Comparison of ENCODE assay signal across 8 cellular contexts in the genomic region with DNA sequence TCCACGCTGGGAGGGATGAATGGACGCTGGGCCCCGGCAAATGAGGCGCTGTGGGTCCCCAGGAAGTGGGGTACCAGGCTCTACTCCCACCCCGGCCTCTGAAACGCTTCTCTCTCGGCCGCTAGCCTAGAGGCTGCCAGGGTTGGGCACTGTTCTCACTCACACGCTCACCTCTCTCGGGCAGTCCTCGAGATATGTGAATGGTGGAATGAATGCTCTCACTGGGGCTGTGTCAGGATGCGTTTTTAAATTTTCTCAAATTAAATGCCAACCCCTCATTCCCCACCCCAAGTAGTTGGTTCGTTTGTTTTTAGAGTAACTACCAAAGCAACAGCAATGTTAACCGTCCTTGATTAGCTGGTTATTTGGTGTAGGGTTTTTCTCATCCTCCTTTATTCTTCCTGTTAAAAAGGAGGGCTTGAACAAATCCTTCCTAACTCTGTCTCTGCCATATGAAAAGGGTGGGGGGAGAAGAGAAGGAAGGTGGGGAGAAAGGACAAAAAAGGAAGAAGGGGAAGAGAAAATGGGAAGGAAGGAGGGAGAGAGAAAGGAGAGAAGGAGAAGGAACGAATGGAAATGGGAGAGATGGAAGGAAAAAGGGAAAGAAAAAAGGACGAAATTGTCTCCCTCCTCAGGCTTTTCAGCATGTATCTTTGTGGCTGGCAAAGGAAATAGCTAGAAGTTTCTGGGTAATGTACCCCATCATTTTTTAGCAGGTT. TPM values are rescaled to one million over a fixed set of nuclear protein-coding genes. Genes with fewer than 3 reads are reported as not detected.
DNase-seq lines count a peak whose midpoint lies in the region; ATAC-seq and TF ChIP-seq lines count a peak whose summit lies in the region.

No MANE protein-coding gene starts in this region.

- H2AFZ ChIP-seq in PC-9 = no peak overlapping the region

- no TSS peak for BruUV-seq in PC-9 (replicated peaks; lab: Mats Ljungman, UMichigan)

- H3K27me3 ChIP-seq in heart left ventricle (peaks cover 0 to 82% (median 23%) of the 10 kb centered on the region in 9 donors), MG63 (0 out of 2 replicates have a peak, but pooled peaks cover 6% of the 10 kb centered on the region), PC-9 (ENCODE audit: insufficient read depth, low read depth) (peaks cover 26% of the 10 kb centered on the region; the same call in 1 of the 2 replicates)

- H3K4me1 ChIP-seq in heart left ventricle = peaks cover 0 to 58% (median 20%) of the 10 kb centered on the region in 12 donors
- no peaks in the 10 kb centered on the region for H3K4me1 ChIP-seq in PC-9 (replicated peaks; ENCODE audit: insufficient read depth)

- H3K9me2 ChIP-seq in PC-9 (ENCODE audit: insufficient read depth) = no peaks in the 10 kb centered on the region

- no peak for TF ChIP-seq CTCF in heart left ventricle (IDR thresholded peaks at IDR 0.05)
- TF ChIP-seq CTCF in retinal pigment epithelial cell (conservative IDR thresholded peaks at IDR 0.05; ENCODE audit: low read depth, low read length) = no peak
- no peak for TF ChIP-seq CTCF in PC-9 (conservative IDR thresholded peaks at IDR 0.05)

- H3K4me2 ChIP-seq in PC-9 = no peak overlapping the region

- H3F3A ChIP-seq in PC-9 (ENCODE audit: insufficient read depth, low read depth) = no peaks in the 10 kb centered on the region

- peak overlapping the region; percentile 74 to 95 (median 91) for H3K27ac ChIP-seq in heart left ventricle
- H3K27ac ChIP-seq in PC-9 = no peak overlapping the region

- WGBS in heart left ventricle, 4 donors = 5 to 13% (median 6%) methylated on average over 13 to 16 of the region's 16 CpGs

- peak overlapping the region; percentile 50 to 87 (median 72) for H3K4me3 ChIP-seq in heart left ventricle
- peak overlapping the region; percentile 58 for H3K4me3 ChIP-seq in MG63
- peak overlapping the region; percentile 45 for H3K4me3 ChIP-seq in retinal pigment epithelial cell (ENCODE audit: low read length)
- no peak overlapping the region for H3K4me3 ChIP-seq in PC-9

- no peaks in the 10 kb centered on the region for H3K79me2 ChIP-seq in PC-9 (ENCODE audit: low read depth)

- intact Hi-C loops in heart left ventricle (cut with DNase I) = loop anchor here in 8 of 10 donors (2.0 to 10.0 kb wide), 12 partner anchors 50 to 1286 kb away; no protein-coding TSS in a partner anchor
- intact Hi-C loops in cardiac septum (cut with DNase I) = loop anchor here (5.0 to 10.0 kb wide), 5 partner anchors 224 to 1276 kb away; no protein-coding TSS in a partner anchor
- intact Hi-C loops in PC-9 (cut with micrococcal nuclease; ENCODE audit: unreplicated experiment) = no loop called here

- no peak for TF ChIP-seq POLR2A in heart left ventricle (IDR thresholded peaks at IDR 0.05)

- H3K36me3 ChIP-seq in heart left ventricle (no peaks in the 10 kb centered on the region), MG63 (no peaks in the 10 kb centered on the region), PC-9 (ENCODE audit: low read depth) (no peaks in the 10 kb centered on the region)

- no peaks in the 10 kb centered on the region for H4K20me1 ChIP-seq in PC-9 (ENCODE audit: insufficient read depth)

- CTCF ChIA-PET in PC-9 (lab: Charles Lee) = interaction anchor here (0.6 kb wide), 1 partner anchor 723 kb away, joined by 3 read pairs; no protein-coding TSS in a partner anchor

- DNase-seq in heart left ventricle (no peak), cardiac septum (ENCODE audit: low spot score) (no peak), MG63 (no peak), retinal pigment epithelial cell (ENCODE audit: low read depth) (no peak), NCI-H1930 (lab: John Stamatoyannopoulos, UW) (no peak), PC-9 (no peak)

- H3K9me3 ChIP-seq in heart left ventricle = no peaks in the 10 kb centered on the region
- no peaks in the 10 kb centered on the region; the same call in 1 of the 2 replicates for H3K9me3 ChIP-seq in MG63
- H3K9me3 ChIP-seq in PC-9 (ENCODE audit: insufficient read depth, low read depth) = no peaks in the 10 kb centered on the region

- POLR2A ChIA-PET in PC-9 (lab: Charles Lee; ENCODE audit: unreplicated experiment) = no interaction called here

- ATAC-seq in heart left ventricle = peak in 3 of 4 donors; percentile 1 to 5 (median 1)
- ATAC-seq in esophagus mucosa = peak; percentile 17
- ATAC-seq in HG02623 (IDR thresholded peaks at IDR 0.05; ENCODE audit: unreplicated experiment) = no peak

RNA-seq across cellular contexts. Expression of gene EBF1, which starts 1.4 kb away (rescaled TPM):
- total RNA-seq in heart left ventricle (10 to 100 TPM in 7 of 9 donors, 1 to 10 TPM in 2; 6.5 to 24.9 (median 11.8) TPM), cardiac septum (9.8 TPM), esophagus mucosa (2.3 TPM), PC-9 (2021) (not detected in 2 replicates)
- polyA plus RNA-seq in heart left ventricle = 1 to 10 TPM; 4.0 to 4.8 TPM
- 1.7 and 5.1 TPM in 2 replicates for total RNA-seq in MG63 (2014; rRNA removed; shearing (Covaris generic); ENCODE audit: low replicate concordance)
